10 cellular contexts compared by ENCODE assay signal in the genomic region with DNA sequence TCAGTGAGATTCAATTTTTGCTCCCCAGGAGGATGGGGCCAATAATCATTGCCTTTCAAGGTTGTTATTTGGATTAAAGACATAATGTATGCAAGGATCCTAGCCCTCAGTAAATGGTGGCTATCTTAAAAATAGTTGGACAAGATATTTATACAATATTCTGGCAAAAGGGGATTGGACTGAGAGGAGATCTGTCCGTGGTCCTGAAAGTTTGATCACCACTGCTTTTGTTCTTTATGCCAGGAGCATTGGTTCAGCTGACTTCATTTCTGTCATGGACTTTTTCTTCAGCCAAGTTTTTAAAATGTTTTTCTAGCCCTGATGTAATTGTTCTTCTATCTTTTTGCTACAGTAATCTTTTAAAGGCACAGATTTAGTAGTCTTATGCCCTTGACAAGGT.
A peak's percentile ranks its signal among the peaks of the same experiment; 100 is the strongest.
DNase-seq lines count a peak whose midpoint lies in the region; ATAC-seq and TF ChIP-seq lines count a peak whose summit lies in the region.
"Had no signal": no experiment of that assay in that cellular context is flagged by ENCODE, and none has a peak within 500 bp of the region (broad histone marks: within the 10 kb centered on the region; RNA-seq: fewer than 3 reads in every experiment).

No MANE protein-coding gene starts in this region.

- TF ChIP-seq EP300 in suprapubic skin (IDR thresholded peaks at IDR 0.05): no peak

- 0% methylated on average over 1 of the region's 1 CpG for WGBS in suprapubic skin

- no peak overlapping the region for H3K9ac ChIP-seq in NT2/D1 (ENCODE audit: insufficient read length, low read depth)

- H3K4me1 ChIP-seq in NT2/D1 (ENCODE audit: insufficient read depth, insufficient read length) (no peaks in the 10 kb centered on the region), suprapubic skin (no peaks in the 10 kb centered on the region)

- TF ChIP-seq CTCF in suprapubic skin (IDR thresholded peaks at IDR 0.05): no peak

- H3K27me3 ChIP-seq in NT2/D1 (ENCODE audit: insufficient read depth, insufficient read length): no peaks in the 10 kb centered on the region
- peaks cover 5% of the 10 kb centered on the region for H3K27me3 ChIP-seq in suprapubic skin

- H3K9me3 Mint-ChIP-seq in activated CD4-positive, alpha-beta T cell treated with anti-CD3 and anti-CD28 coated beads, Interleukin-2, amount 10 ng/mL, durations not matched to agents 24 days and 14 days: no peaks in the 10 kb centered on the region
- H3K9me3 Mint-ChIP-seq: activated naive CD8-positive, alpha-beta T cell treated with anti-CD3 and anti-CD28 coated beads, Interleukin-2, amount 10 ng/mL, durations not matched to agents 7 days and 5 days had no signal

- no peak for TF ChIP-seq POLR2A in suprapubic skin (IDR thresholded peaks at IDR 0.05)

- no peak overlapping the region for H3K27ac ChIP-seq in suprapubic skin

- H3K27me3 Mint-ChIP-seq in activated CD4-positive, alpha-beta T cell treated with anti-CD3 and anti-CD28 coated beads, Interleukin-2, amount 10 ng/mL, durations not matched to agents 24 days and 14 days: no peaks in the 10 kb centered on the region
- H3K27me3 Mint-ChIP-seq: activated naive CD8-positive, alpha-beta T cell treated with anti-CD3 and anti-CD28 coated beads, Interleukin-2, amount 10 ng/mL, durations not matched to agents 7 days and 5 days had no signal

- H3K36me3 ChIP-seq in NT2/D1 (ENCODE audit: insufficient read depth, insufficient read length, low read length): no peaks in the 10 kb centered on the region
- H3K36me3 ChIP-seq in suprapubic skin: no peaks in the 10 kb centered on the region

- H3K36me3 Mint-ChIP-seq in activated CD4-positive, alpha-beta T cell treated with anti-CD3 and anti-CD28 coated beads, Interleukin-2, amount 10 ng/mL, durations not matched to agents 24 days and 14 days (ENCODE audit: low read depth): no peaks in the 10 kb centered on the region
- H3K36me3 Mint-ChIP-seq: activated naive CD8-positive, alpha-beta T cell treated with anti-CD3 and anti-CD28 coated beads, Interleukin-2, amount 10 ng/mL, durations not matched to agents 7 days and 5 days had no signal

- H3K4me1 Mint-ChIP-seq in activated CD4-positive, alpha-beta T cell treated with anti-CD3 and anti-CD28 coated beads, Interleukin-2, amount 10 ng/mL, durations not matched to agents 24 days and 14 days: no peaks in the 10 kb centered on the region
- H3K4me1 Mint-ChIP-seq: activated naive CD8-positive, alpha-beta T cell treated with anti-CD3 and anti-CD28 coated beads, Interleukin-2, amount 10 ng/mL, durations not matched to agents 7 days and 5 days; B cell had no signal

- ATAC-seq in GM19467 (IDR thresholded peaks at IDR 0.05; ENCODE audit: unreplicated experiment) (no peak), HG03280 (IDR thresholded peaks at IDR 0.05; ENCODE audit: unreplicated experiment) (no peak)

- intact Hi-C loops in activated CD4-positive, alpha-beta T cell treated with anti-CD3 and anti-CD28 coated beads, Interleukin-2, amount 10 ng/mL, durations not matched to agents 24 days and 14 days (cut with micrococcal nuclease): no loop called here

- no peak overlapping the region for H3K27ac Mint-ChIP-seq in activated CD4-positive, alpha-beta T cell treated with anti-CD3 and anti-CD28 coated beads, Interleukin-2, amount 10 ng/mL, durations not matched to agents 24 days and 14 days
- H3K27ac Mint-ChIP-seq: activated naive CD8-positive, alpha-beta T cell treated with anti-CD3 and anti-CD28 coated beads, Interleukin-2, amount 10 ng/mL, durations not matched to agents 7 days and 5 days; B cell had no signal

- H3K4me3 ChIP-seq in NT2/D1 (ENCODE audit: insufficient read length, low read depth) (no peak overlapping the region), suprapubic skin (no peak overlapping the region)

- no peak overlapping the region for H3K4me3 Mint-ChIP-seq in activated CD4-positive, alpha-beta T cell treated with anti-CD3 and anti-CD28 coated beads, Interleukin-2, amount 10 ng/mL, durations not matched to agents 24 days and 14 days
- H3K4me3 Mint-ChIP-seq: activated naive CD8-positive, alpha-beta T cell treated with anti-CD3 and anti-CD28 coated beads, Interleukin-2, amount 10 ng/mL, durations not matched to agents 7 days and 5 days; B cell had no signal

- no peaks in the 10 kb centered on the region for H3K9me3 ChIP-seq in NT2/D1 (ENCODE audit: insufficient read depth, low read length)
- no peaks in the 10 kb centered on the region for H3K9me3 ChIP-seq in suprapubic skin

- peak; percentile 61 for DNase-seq in activated CD4-positive, alpha-beta T cell treated with anti-CD3 and anti-CD28 coated beads, Interleukin-2, amount 10 ng/mL, durations not matched to agents 24 days and 14 days
- DNase-seq in activated CD4-positive, alpha-beta T cell treated with anti-CD3 and anti-CD28 coated beads for 1 hour: no peak
- DNase-seq in NT2/D1 (ENCODE audit: low read depth, low spot score) (peak; percentile 9), epidermal melanocyte (ENCODE audit: insufficient read length, low spot score) (peak; percentile 28), renal cortical epithelial cell (ENCODE audit: low read depth) (peak; percentile 11), suprapubic skin (ENCODE audit: low spot score in 2 of 2) (no peak)
- DNase-seq: activated naive CD8-positive, alpha-beta T cell treated with anti-CD3 and anti-CD28 coated beads, Interleukin-2, amount 10 ng/mL, durations not matched to agents 7 days and 5 days had no signal

Comparison
In these comparisons a context has a peak if more than half of its experiments do, and no peak if none do; other contexts are left out.
1. DNase-seq: peak in activated CD4-positive, alpha-beta T cell treated with anti-CD3 and anti-CD28 coated beads, Interleukin-2, amount 10 ng/mL, durations not matched to agents 24 days and 14 days (single experiment), NT2/D1 (single experiment), epidermal melanocyte (single experiment) and renal cortical epithelial cell (single experiment); none in activated CD4-positive, alpha-beta T cell treated with anti-CD3 and anti-CD28 coated beads for 1 hour (single experiment) and suprapubic skin (0 of 2).